Comparison of ENCODE assay signal across 8 cellular contexts in the genomic region with DNA sequence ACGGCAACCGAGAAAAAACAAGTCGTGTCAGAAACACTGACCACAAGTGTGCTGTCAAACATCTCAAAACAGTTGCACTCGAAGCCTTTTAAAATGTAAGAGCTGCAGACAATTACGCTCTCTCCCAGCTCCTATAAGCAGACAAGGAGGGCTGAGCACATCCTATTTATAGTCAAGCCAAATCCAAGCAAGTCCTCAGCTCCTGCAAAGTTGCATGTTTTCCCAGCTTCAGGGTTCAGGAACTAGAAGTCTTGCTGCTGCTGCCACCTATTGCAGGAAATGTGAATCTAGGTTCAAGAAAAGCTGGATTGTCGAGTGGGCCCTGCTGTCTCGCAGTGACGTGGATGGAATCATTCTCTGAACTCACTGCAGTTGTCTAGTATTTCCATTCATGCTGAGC. TPM values are rescaled to one million over a fixed set of nuclear protein-coding genes. Genes with fewer than 3 reads are reported as not detected.
DNase-seq lines count a peak whose midpoint lies in the region; ATAC-seq and TF ChIP-seq lines count a peak whose summit lies in the region.
"Had no signal": no experiment of that assay in that cellular context is flagged by ENCODE, and none has a peak within 500 bp of the region (broad histone marks: within the 10 kb centered on the region; RNA-seq: fewer than 3 reads in every experiment).

No MANE protein-coding gene starts in this region.

- H3K79me2 ChIP-seq in OCI-LY1 (ENCODE audit: insufficient read depth, low read length) = no peaks in the 10 kb centered on the region

- H3K4me1 ChIP-seq in OCI-LY1 (ENCODE audit: insufficient read depth, low read length, severe bottlenecking) = no peaks in the 10 kb centered on the region

- H3K36me3 ChIP-seq in OCI-LY1 (ENCODE audit: insufficient read depth, low read length) = no peaks in the 10 kb centered on the region; the same call in 1 of the 2 replicates

- H3K9me3 ChIP-seq in OCI-LY1 (ENCODE audit: low read length) = no peaks in the 10 kb centered on the region

- peak; percentile 31; the same call in 2 of the 3 replicates for TF ChIP-seq CTCF in GM12872 (IDR thresholded peaks at IDR 0.05; ENCODE audit: insufficient read depth, low read depth, low read length)
- TF ChIP-seq CTCF in OCI-LY1 (IDR thresholded peaks at IDR 0.05; ENCODE audit: low read length) = peak; percentile 17; the same call in 1 of the 2 replicates

- H2AFZ ChIP-seq in OCI-LY1 (ENCODE audit: low read length) = no peak overlapping the region

- H3F3A ChIP-seq in OCI-LY1 (ENCODE audit: insufficient read depth, low read length) = no peaks in the 10 kb centered on the region

- ATAC-seq in HG02885 (IDR thresholded peaks at IDR 0.05; ENCODE audit: poor library complexity, unreplicated experiment) (no peak), HG03025 (IDR thresholded peaks at IDR 0.05; ENCODE audit: low FRiP score, unreplicated experiment) (no peak), GM21737 (IDR thresholded peaks at IDR 0.05; ENCODE audit: unreplicated experiment) (no peak)

- no peak overlapping the region for H3K9ac ChIP-seq in OCI-LY1 (ENCODE audit: low read length)

- H3K4me2 ChIP-seq in OCI-LY1 (ENCODE audit: low read length) = no peak overlapping the region

- no peaks in the 10 kb centered on the region for H3K27me3 ChIP-seq in OCI-LY1 (ENCODE audit: insufficient read depth, low read length)

- no peak overlapping the region for H3K27ac ChIP-seq in OCI-LY1 (ENCODE audit: low read depth, low read length, poor library complexity, severe bottlenecking)

- no peaks in the 10 kb centered on the region for H4K20me1 ChIP-seq in OCI-LY1 (ENCODE audit: insufficient read depth, low read length)

- H3K4me3 ChIP-seq in OCI-LY1 (ENCODE audit: low read depth, low read length, poor library complexity, severe bottlenecking) = no peak overlapping the region

- H3K9me2 ChIP-seq in OCI-LY1 (ENCODE audit: low read depth, low read length) = no peaks in the 10 kb centered on the region

- DNase-seq in fibroblast of peridontal ligament (ENCODE audit: extremely low read depth) (peak; percentile 78), renal cortical epithelial cell (ENCODE audit: low read depth) (peak; percentile 16)
- DNase-seq: activated CD4-positive, alpha-beta T cell treated with anti-CD3 and anti-CD28 coated beads for 48 hours had no signal

RNA-seq across cellular contexts. Expression of a gene that starts 15.5 kb away (rescaled TPM):
- 0.69 and 8.4 TPM in 2 replicates for total RNA-seq in renal cortical epithelial cell
